In genomic region chr19:56567274-56568120, GRCh38 we compare ENCODE assay signal across 8 cellular contexts. TPM values are rescaled to one million over a fixed set of nuclear protein-coding genes. Genes with fewer than 3 reads are reported as not detected.
A peak's percentile ranks its signal among the peaks of the same experiment; 100 is the strongest.
DNase-seq lines count a peak whose midpoint lies in the region; ATAC-seq and TF ChIP-seq lines count a peak whose summit lies in the region.

ZNF470 (plus strand) TSS chr19:56567468; CDS start chr19:56570312, 2,844 bp downstream.

- WGBS in SK-N-SH (ENCODE audit: low lambda C conversion rate), result 12% methylated on average over 34 of the region's 66 CpGs
- WGBS in suprapubic skin, result 46% methylated on average over 6 of the region's 66 CpGs

- H3K4me1 ChIP-seq in SK-N-SH (ENCODE audit: control insufficient read depth in 1 of 2, insufficient read depth in 2 of 2, low read depth in 1 of 2, low read length in 1 of 2) (peaks cover 0 to 4% of the 10 kb centered on the region in 2 experiments; a peak in 1 of 4 replicates), suprapubic skin (peaks cover 7% of the 10 kb centered on the region)

- peak within 1 kb of the TSS; percentile 91 to 97 for H3K4me3 ChIP-seq in SK-N-SH (ENCODE audit: low read depth in 2 of 2, low read length in 1 of 2)
- H3K4me3 ChIP-seq in suprapubic skin, result peak within 1 kb of the TSS; percentile 90

- peaks cover 39% of the 10 kb centered on the region; the same call in 1 of the 2 replicates for H3K9me3 ChIP-seq in SK-N-SH
- H3K9me3 ChIP-seq in suprapubic skin, result peaks cover 19% of the 10 kb centered on the region

- H3K9ac ChIP-seq in SK-N-SH, result peak within 1 kb of the TSS; percentile 69

- H3K36me3 Mint-ChIP-seq in activated naive CD8-positive, alpha-beta T cell, result peaks cover 47% of the 10 kb centered on the region

- peaks cover 21% of the 10 kb centered on the region for H3K9me3 Mint-ChIP-seq in activated naive CD8-positive, alpha-beta T cell (ENCODE audit: low read depth)

- H3K4me3 Mint-ChIP-seq in activated naive CD8-positive, alpha-beta T cell, result peak within 1 kb of the TSS; percentile 94

- peak within 1 kb of the TSS; percentile 97 for H2AFZ ChIP-seq in SK-N-SH (ENCODE audit: low read depth)

- H3K79me2 ChIP-seq in SK-N-SH (ENCODE audit: insufficient read depth), result no peaks in the 10 kb centered on the region; the same call in 1 of the 2 replicates

- H3K27me3 ChIP-seq in SK-N-SH (ENCODE audit: insufficient read depth) (no peaks in the 10 kb centered on the region), suprapubic skin (no peaks in the 10 kb centered on the region)

- H3F3A ChIP-seq in SK-N-SH (replicated peaks; ENCODE audit: insufficient read depth), result peaks cover 6% of the 10 kb centered on the region

- H3K9me2 ChIP-seq in SK-N-SH, result no peaks in the 10 kb centered on the region

- H3K4me2 ChIP-seq in SK-N-SH, result peak within 1 kb of the TSS; percentile 85

- H3K4me1 Mint-ChIP-seq in activated naive CD8-positive, alpha-beta T cell (ENCODE audit: low read depth), result peaks cover 16% of the 10 kb centered on the region

- H3K36me3 ChIP-seq in SK-N-SH (replicated peaks in 1 of 2; ENCODE audit: control insufficient read depth in 1 of 2, insufficient read depth in 2 of 2, low read length in 1 of 2), result peaks cover 25 to 48% of the 10 kb centered on the region in 2 experiments
- peaks cover 28% of the 10 kb centered on the region for H3K36me3 ChIP-seq in suprapubic skin

- TF ChIP-seq POLR2A in suprapubic skin (IDR thresholded peaks at IDR 0.05), result no peak

- no peaks in the 10 kb centered on the region for H3K27me3 Mint-ChIP-seq in activated naive CD8-positive, alpha-beta T cell

- TF ChIP-seq RAD21 in Ishikawa (IDR thresholded peaks at IDR 0.05; ENCODE audit: low read depth) (no peak), SK-N-SH (IDR thresholded peaks at IDR 0.05; ENCODE audit: low read length) (no peak)

- H3K27ac Mint-ChIP-seq in activated naive CD8-positive, alpha-beta T cell, result peak within 1 kb of the TSS; percentile 51

- no peaks in the 10 kb centered on the region for H4K20me1 ChIP-seq in SK-N-SH (ENCODE audit: insufficient read depth)

- CTCF ChIA-PET in SK-N-SH (lab: Yijun Ruan, JAX), result no interaction called here

- peak; percentile 98 for ATAC-seq in GM21529 (IDR thresholded peaks at IDR 0.05; ENCODE audit: unreplicated experiment)

- peak; percentile 91 for DNase-seq in DMS114 treated with DMSO at 0.1 percent for 48 hours (lab: John Stamatoyannopoulos, UW; ENCODE audit: unreplicated experiment)
- DNase-seq in SK-N-SH, result peak; percentile 95
- DNase-seq in glomerular visceral epithelial cell (ENCODE audit: extremely low spot score), result peak; percentile 80
- peak; percentile 91 for DNase-seq in occipital lobe (lab: John Stamatoyannopoulos, UW)
- DNase-seq in suprapubic skin (ENCODE audit: low spot score in 2 of 2), result peak; percentile 95 to 97

- H3K27ac ChIP-seq in SK-N-SH (ENCODE audit: low read depth in 2 of 2, low read length in 1 of 2) (peak within 1 kb of the TSS; percentile 5 to 89; a peak in 3 of 4 replicates), suprapubic skin (peak within 1 kb of the TSS; percentile 66)

- TF ChIP-seq EP300 in Ishikawa (IDR thresholded peaks at IDR 0.05; ENCODE audit: borderline replicate concordance) (no peak), SK-N-SH (IDR thresholded peaks at IDR 0.05; ENCODE audit: borderline replicate concordance in 1 of 2, low read depth in 1 of 2, low read length in 1 of 2) (no peak), suprapubic skin (IDR thresholded peaks at IDR 0.05) (no peak)

- no peak for TF ChIP-seq CTCF in SK-N-SH (IDR thresholded peaks at IDR 0.05)
- no peak for TF ChIP-seq CTCF in suprapubic skin (IDR thresholded peaks at IDR 0.05)

- POLR2A ChIA-PET in SK-N-SH (lab: Yijun Ruan, JAX), result interaction anchor here (0.6 kb wide), 1 partner anchor 447 kb away, joined by 4 read pairs; no protein-coding TSS in a partner anchor

TF ChIP-seq in Ishikawa, 13 proteins besides CTCF, POLR2A, EP300 and RAD21:
- peak; percentile 86 for TF ChIP-seq MAX (IDR thresholded peaks at IDR 0.05)
- TF ChIP-seq TCF12 (IDR thresholded peaks at IDR 0.05; ENCODE audit: low read depth), result peak; percentile 38; the same call in 1 of the 2 replicates
- peak; percentile 96 for TF ChIP-seq EGR1 (IDR thresholded peaks at IDR 0.05)
- TF ChIP-seq CREB1 (IDR thresholded peaks at IDR 0.05; ENCODE audit: low read depth), result no peak

TF ChIP-seq in SK-N-SH, 30 proteins besides CTCF, POLR2A, EP300 and RAD21:
- peak; percentile 95 for TF ChIP-seq ELF1 (IDR thresholded peaks at IDR 0.05)
- TF ChIP-seq MAX (IDR thresholded peaks at IDR 0.05; ENCODE audit: low read depth), result peak; percentile 65; the same call in 1 of the 2 replicates
- peak; percentile 40 for TF ChIP-seq NRF1 (IDR thresholded peaks at IDR 0.05; ENCODE audit: low read depth, low read length)
- TF ChIP-seq CHD2 (IDR thresholded peaks at IDR 0.05; ENCODE audit: low read length, partially characterized antibody), result peak; percentile 29
- no peak for TF ChIP-seq GATA2 (CRISPR knock-in tag; IDR thresholded peaks at IDR 0.05)
- peak; percentile 77 for TF ChIP-seq MXI1 (IDR thresholded peaks at IDR 0.05; ENCODE audit: low read depth, low read length)
- TF ChIP-seq RFX5 (IDR thresholded peaks at IDR 0.05; ENCODE audit: low read length), result peak; percentile 88
- no peak for TF ChIP-seq FOXJ3 (CRISPR knock-in tag; IDR thresholded peaks at IDR 0.05)
- TF ChIP-seq TAF1 (IDR thresholded peaks at IDR 0.05; ENCODE audit: borderline replicate concordance, low read depth, low read length), result no peak
- peak; percentile 82 for TF ChIP-seq GABPA (IDR thresholded peaks at IDR 0.05; ENCODE audit: low read depth)

RNA-seq across cellular contexts. Expression of gene ZNF470, which starts in this region (rescaled TPM):
- 2.1 and 2.5 TPM in 2 replicates for polyA plus RNA-seq in SK-N-SH (2012; rRNA removed)
- polyA plus RNA-seq in SK-N-SH (2012; cell fraction: cytosol; rRNA removed), result 1.9 TPM in 2 replicates
- 6.3 and 8.4 TPM in 2 replicates for polyA plus RNA-seq in SK-N-SH (2012; cell fraction: nucleus; rRNA removed)
- 13.7 TPM for total RNA-seq in occipital lobe
- total RNA-seq in suprapubic skin, result 1 to 10 TPM; 1.0 to 3.4 (median 1.5) TPM

Comparison
In these comparisons a context has a peak if more than half of its experiments do, and no peak if none do; other contexts are left out.
1. Peak in every context shown above with its lines: DNase-seq, ATAC-seq, H3K4me3 ChIP-seq and H3K27ac ChIP-seq.